Comparison of ENCODE assay signal across 13 cellular contexts in the genomic region with DNA sequence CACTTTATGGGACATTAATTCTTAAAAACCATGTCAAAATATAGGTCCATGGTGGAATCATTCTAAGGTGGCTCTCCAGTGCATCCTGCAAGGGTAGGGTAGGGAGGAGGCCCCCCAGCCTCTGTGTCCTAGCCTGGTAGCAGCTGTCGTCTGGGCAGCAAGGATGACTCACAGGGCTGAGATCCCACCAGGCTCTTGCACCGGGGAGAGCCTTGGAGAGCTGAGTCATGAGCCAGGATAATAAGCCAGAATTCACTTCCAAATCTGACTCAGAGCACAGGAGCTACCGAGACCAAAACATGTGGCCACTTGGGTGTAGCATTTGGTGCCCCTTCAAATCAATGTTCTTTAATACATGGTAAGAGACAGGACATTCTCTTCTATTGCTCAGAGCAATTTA.
A peak's percentile ranks its signal among the peaks of the same experiment; 100 is the strongest.
DNase-seq lines count a peak whose midpoint lies in the region; ATAC-seq and TF ChIP-seq lines count a peak whose summit lies in the region.
"Had no signal": no experiment of that assay in that cellular context is flagged by ENCODE, and none has a peak within 500 bp of the region (broad histone marks: within the 10 kb centered on the region; RNA-seq: fewer than 3 reads in every experiment).

No MANE protein-coding gene starts in this region.

- H3K79me2 ChIP-seq in GM23248 (ENCODE audit: insufficient read depth), result no peaks in the 10 kb centered on the region

- no peak overlapping the region for H3K9ac ChIP-seq in GM23248

- DNase-seq in GM23248 (peak; percentile 71), adrenal gland (peak; percentile 68 to 88 (median 83)), left ventricle myocardium superior (peak; percentile 67), sciatic nerve (ENCODE audit: low spot score) (no peak), NCI-H1105 (lab: John Stamatoyannopoulos, UW) (no peak), CD14-positive monocyte (ENCODE audit: low spot score) (no peak), SKM-1 (lab: John Stamatoyannopoulos, UW; ENCODE audit: unreplicated experiment) (no peak)
- DNase-seq in activated CD4-positive, CD25-positive, alpha-beta regulatory T cell treated with anti-CD3 and anti-CD28 coated beads, Interleukin-2, amount 50 U/mL, for 72 hours, result no peak
- DNase-seq: activated CD4-positive, alpha-beta T cell treated with anti-CD3 and anti-CD28 coated beads for 36 hours; EL; NCI-H2227 treated with DMSO at 0.1 percent for 48 hours; stimulated activated CD4-positive, alpha-beta T cell treated with anti-CD3 and anti-CD28 coated beads, Interleukin-4, amount 100 ng/mL, for 1 hour had no signal

- peak in 1 of 2 donors; percentile 6 for TF ChIP-seq POLR2A in adrenal gland (IDR thresholded peaks at IDR 0.05)

- H3K9me2 ChIP-seq in GM23248 (ENCODE audit: insufficient read depth), result no peaks in the 10 kb centered on the region

- no peaks in the 10 kb centered on the region for H3K9me3 ChIP-seq in GM23248 (ENCODE audit: low read depth)
- H3K9me3 ChIP-seq in adrenal gland (replicated peaks in 1 of 3), result no peaks in the 10 kb centered on the region

- TF ChIP-seq CTCF in adrenal gland (IDR thresholded peaks at IDR 0.05) (no peak), CD14-positive monocyte (IDR thresholded peaks at IDR 0.05) (no peak)

- no peak overlapping the region for H3K4me3 ChIP-seq in GM23248
- no peak overlapping the region for H3K4me3 ChIP-seq in adrenal gland

- no peaks in the 10 kb centered on the region for H3K27me3 Mint-ChIP-seq in CD14-positive monocyte (ENCODE audit: low read depth in 3 of 3)
- H3K27me3 Mint-ChIP-seq: activated CD4-positive, alpha-beta T cell treated with anti-CD3 and anti-CD28 coated beads for 36 hours had no signal

- H3K27me3 ChIP-seq in GM23248 (replicated peaks; ENCODE audit: insufficient read depth) (no peaks in the 10 kb centered on the region), adrenal gland (no peaks in the 10 kb centered on the region)

- no peaks in the 10 kb centered on the region for H3F3A ChIP-seq in GM23248 (ENCODE audit: insufficient read depth)

- in situ Hi-C loops in GM23248 (cut with MboI), result no loop called here

- H3K36me3 ChIP-seq in GM23248 (ENCODE audit: low read depth) (no peaks in the 10 kb centered on the region), adrenal gland (replicated peaks in 1 of 2) (no peaks in the 10 kb centered on the region)

- H3K4me2 ChIP-seq in GM23248 (ENCODE audit: unreplicated experiment), result no peak overlapping the region

- H3K4me3 Mint-ChIP-seq in CD14-positive monocyte, result no peak overlapping the region
- H3K4me3 Mint-ChIP-seq: activated CD4-positive, alpha-beta T cell treated with anti-CD3 and anti-CD28 coated beads for 36 hours; mesothelial cell of epicardium had no signal

- no peak overlapping the region for H3K27ac ChIP-seq in GM23248
- no peak overlapping the region for H3K27ac ChIP-seq in adrenal gland

- H3K4me1 ChIP-seq in GM23248 (ENCODE audit: insufficient read depth) (0 out of 2 replicates have a peak, but pooled peaks cover 4% of the 10 kb centered on the region), adrenal gland (replicated peaks in 1 of 2) (peaks cover 6 to 16% of the 10 kb centered on the region in 2 donors)

- no peak overlapping the region for H2AFZ ChIP-seq in GM23248

- H3K27ac Mint-ChIP-seq in CD14-positive monocyte, result peak overlapping the region in 1 of 7 donors; percentile 15
- H3K27ac Mint-ChIP-seq: activated CD4-positive, alpha-beta T cell treated with anti-CD3 and anti-CD28 coated beads for 36 hours; mesothelial cell of epicardium had no signal

- H4K20me1 ChIP-seq in GM23248 (ENCODE audit: insufficient read depth), result no peaks in the 10 kb centered on the region

- intact Hi-C loops in adrenal gland (cut with DNase I), result no loop called here
- intact Hi-C loops in left ventricle myocardium superior (cut with micrococcal nuclease), result no loop called here
- intact Hi-C loops in sciatic nerve (cut with DNase I), result no loop called here
- intact Hi-C loops in CD14-positive monocyte (cut with micrococcal nuclease), result no loop called here

- WGBS in GM23248 (ENCODE audit: low coverage in 1 of 2, low lambda C conversion rate in 2 of 2, missing lambda C conversion rate in 2 of 2), 2 experiments, result 1 to 3% methylated on average over 3 of the region's 3 CpGs
- WGBS in adrenal gland, 4 donors, result 19 to 43% (median 22%) methylated on average over 2 to 3 of the region's 3 CpGs

- H3K36me3 Mint-ChIP-seq in CD14-positive monocyte, result no peaks in the 10 kb centered on the region
- H3K36me3 Mint-ChIP-seq: mesothelial cell of epicardium had no signal

- peaks cover 0 to 4% (median 0%) of the 10 kb centered on the region in 7 donors for H3K9me3 Mint-ChIP-seq in CD14-positive monocyte

- ATAC-seq in left ventricle myocardium superior, result peak; percentile 96
- ATAC-seq in sciatic nerve, result peak; percentile 92
- ATAC-seq: activated CD4-positive, alpha-beta T cell treated with anti-CD3 and anti-CD28 coated beads for 36 hours had no signal

- H3K4me1 Mint-ChIP-seq in CD14-positive monocyte, result peaks cover 5% of the 10 kb centered on the region
- H3K4me1 Mint-ChIP-seq: activated CD4-positive, alpha-beta T cell treated with anti-CD3 and anti-CD28 coated beads for 36 hours had no signal

Comparison
In these comparisons a context has a peak if more than half of its experiments do, and no peak if none do; other contexts are left out.
1. DNase-seq: peak in GM23248 (single experiment), adrenal gland (7 of 7) and left ventricle myocardium superior (single experiment); none in sciatic nerve (single experiment), activated CD4-positive, CD25-positive, alpha-beta regulatory T cell treated with anti-CD3 and anti-CD28 coated beads, Interleukin-2, amount 50 U/mL, for 72 hours (single experiment), NCI-H1105 (single experiment), CD14-positive monocyte (single experiment) and SKM-1 (single experiment).